In genomic region chr21:36909423-36909822, GRCh38 we compare ENCODE assay signal across 1 cellular context.
TF ChIP-seq lines count a peak whose summit lies in the region.

No MANE protein-coding gene starts in this region.

TF ChIP-seq in HepG2, 621 proteins besides CTCF, POLR2A, EP300 and RAD21 (continued from another document):
- TF ChIP-seq ZBTB7A (CRISPR knock-in tag; IDR thresholded peaks at IDR 0.05) (no peak), PREB (CRISPR knock-in tag; IDR thresholded peaks at IDR 0.05) (no peak)
